In genomic region chr10:102421645-102422585, GRCh38 we compare ENCODE assay signal across 8 cellular contexts. TPM values are rescaled to one million over a fixed set of nuclear protein-coding genes. Genes with fewer than 3 reads are reported as not detected.
A peak's percentile ranks its signal among the peaks of the same experiment; 100 is the strongest.
DNase-seq lines count a peak whose midpoint lies in the region; ATAC-seq, FAIRE-seq and TF ChIP-seq lines count a peak whose summit lies in the region.

No MANE protein-coding gene starts in this region.

- H3K36me3 Mint-ChIP-seq in activated T-cell treated with anti-CD3 and anti-CD28 coated beads, Interleukin-2, amount 50 U/mL, for 4 hours (ENCODE audit: insufficient read depth): peaks cover 7% of the 10 kb centered on the region
- H3K36me3 Mint-ChIP-seq in astrocyte (ENCODE audit: low read depth, unreplicated experiment): peaks cover 9% of the 10 kb centered on the region
- H3K36me3 Mint-ChIP-seq in immature natural killer cell: peaks cover 0 to 4% (median 0%) of the 10 kb centered on the region in 3 donors
- peaks cover 22 to 31% of the 10 kb centered on the region in 2 donors for H3K36me3 Mint-ChIP-seq in stimulated activated naive B cell treated with anti-CD40 and anti-IgM and Interleukin-4, amounts not matched to agents 10 μg/mL and 1 μg/mL and 100 μg/mL, for 72 hours

- H3K9ac ChIP-seq in astrocyte (ENCODE audit: low read length): peak overlapping the region; percentile 79

- no peak for FAIRE-seq in astrocyte (lab: Jason Lieb, UNC)

- DNase-seq in activated T-cell treated with anti-CD3 and anti-CD28 coated beads, Interleukin-2, amount 50 U/mL, for 4 hours: no peak
- no peak for DNase-seq in activated T-cell treated with anti-CD3 and anti-CD28 coated beads, Interleukin-2, amount 50 U/mL, for 1 hour
- DNase-seq in astrocyte (ENCODE audit: low read depth): no peak
- peak; percentile 41 to 51 (median 49) for DNase-seq in immature natural killer cell
- no peak for DNase-seq in stimulated activated naive B cell treated with anti-CD40 and anti-IgM and Interleukin-4, amounts not matched to agents 10 μg/mL and 1 μg/mL and 100 μg/mL, for 72 hours
- no peak for DNase-seq in midbrain (lab: John Stamatoyannopoulos, UW)

- no peak; the same call in 1 of the 2 replicates for TF ChIP-seq EP300 in Ishikawa (IDR thresholded peaks at IDR 0.05; ENCODE audit: borderline replicate concordance)

- H3K4me3 ChIP-seq in astrocyte (ENCODE audit: insufficient read depth, low read depth, low read length): peak overlapping the region; percentile 92

- H3K4me1 ChIP-seq in astrocyte (ENCODE audit: insufficient read depth, low read length): peaks cover 23% of the 10 kb centered on the region

- H3K9me3 Mint-ChIP-seq in activated T-cell treated with anti-CD3 and anti-CD28 coated beads, Interleukin-2, amount 50 U/mL, for 4 hours: no peaks in the 10 kb centered on the region
- H3K9me3 Mint-ChIP-seq in astrocyte (ENCODE audit: unreplicated experiment) (no peaks in the 10 kb centered on the region), immature natural killer cell (no peaks in the 10 kb centered on the region)
- H3K9me3 Mint-ChIP-seq in stimulated activated naive B cell treated with anti-CD40 and anti-IgM and Interleukin-4, amounts not matched to agents 10 μg/mL and 1 μg/mL and 100 μg/mL, for 72 hours: no peaks in the 10 kb centered on the region

- H3K27me3 Mint-ChIP-seq in activated T-cell treated with anti-CD3 and anti-CD28 coated beads, Interleukin-2, amount 50 U/mL, for 4 hours (ENCODE audit: low read depth): peaks cover 14% of the 10 kb centered on the region
- H3K27me3 Mint-ChIP-seq in astrocyte (ENCODE audit: low read depth, unreplicated experiment) (peaks cover 16% of the 10 kb centered on the region), immature natural killer cell (ENCODE audit: low read depth in 3 of 3) (peaks cover 9 to 23% (median 15%) of the 10 kb centered on the region in 3 donors)
- H3K27me3 Mint-ChIP-seq in stimulated activated naive B cell treated with anti-CD40 and anti-IgM and Interleukin-4, amounts not matched to agents 10 μg/mL and 1 μg/mL and 100 μg/mL, for 72 hours: peaks cover 20 to 21% of the 10 kb centered on the region in 2 donors

- peak; percentile 4 for ATAC-seq in activated T-cell treated with anti-CD3 and anti-CD28 coated beads, Interleukin-2, amount 50 U/mL, for 4 hours
- peak; percentile 17 to 20 for ATAC-seq in stimulated activated naive B cell treated with anti-CD40 and anti-IgM and Interleukin-4, amounts not matched to agents 10 μg/mL and 1 μg/mL and 100 μg/mL, for 72 hours (replicated peaks)
- no peak for ATAC-seq in HG03139 (IDR thresholded peaks at IDR 0.05; ENCODE audit: unreplicated experiment)

- no peak for TF ChIP-seq CTCF in astrocyte (IDR thresholded peaks at IDR 0.05; ENCODE audit: insufficient read depth, low read depth, low read length)

- H3K27me3 ChIP-seq in astrocyte (ENCODE audit: insufficient read depth, low read length): peaks cover 8% of the 10 kb centered on the region

- H2AFZ ChIP-seq in astrocyte (ENCODE audit: low read depth, low read length): peak overlapping the region; percentile 99

- no peak overlapping the region for H3K27ac ChIP-seq in astrocyte (ENCODE audit: low read depth, low read length)

- H3K36me3 ChIP-seq in astrocyte (ENCODE audit: insufficient read depth, low read length): no peaks in the 10 kb centered on the region

- peaks cover 12% of the 10 kb centered on the region for H3K79me2 ChIP-seq in astrocyte (ENCODE audit: insufficient read depth, low read length)

- H3K27ac Mint-ChIP-seq in astrocyte (ENCODE audit: unreplicated experiment): peak overlapping the region; percentile 41
- peak overlapping the region; percentile 66 to 96 (median 87) for H3K27ac Mint-ChIP-seq in immature natural killer cell
- peak overlapping the region; percentile 97 for H3K27ac Mint-ChIP-seq in stimulated activated naive B cell treated with anti-CD40 and anti-IgM and Interleukin-4, amounts not matched to agents 10 μg/mL and 1 μg/mL and 100 μg/mL, for 72 hours

- H3K4me1 Mint-ChIP-seq in activated T-cell treated with anti-CD3 and anti-CD28 coated beads, Interleukin-2, amount 50 U/mL, for 4 hours (ENCODE audit: low read depth): peaks cover 35% of the 10 kb centered on the region
- H3K4me1 Mint-ChIP-seq in astrocyte (ENCODE audit: low read depth, unreplicated experiment) (peaks cover 3% of the 10 kb centered on the region), immature natural killer cell (peaks cover 39 to 48% of the 10 kb centered on the region in 2 donors)
- H3K4me1 Mint-ChIP-seq in stimulated activated naive B cell treated with anti-CD40 and anti-IgM and Interleukin-4, amounts not matched to agents 10 μg/mL and 1 μg/mL and 100 μg/mL, for 72 hours: peaks cover 27 to 57% of the 10 kb centered on the region in 2 donors

- H3K4me3 Mint-ChIP-seq in activated T-cell treated with anti-CD3 and anti-CD28 coated beads, Interleukin-2, amount 50 U/mL, for 4 hours: peak overlapping the region; percentile 96
- H3K4me3 Mint-ChIP-seq in astrocyte (ENCODE audit: unreplicated experiment) (peak overlapping the region; percentile 95), immature natural killer cell (peak overlapping the region; percentile 94 to 100 (median 99))
- H3K4me3 Mint-ChIP-seq in stimulated activated naive B cell treated with anti-CD40 and anti-IgM and Interleukin-4, amounts not matched to agents 10 μg/mL and 1 μg/mL and 100 μg/mL, for 72 hours: peak overlapping the region; percentile 98 to 100

- H4K20me1 ChIP-seq in astrocyte (ENCODE audit: insufficient read depth, low read length): peaks cover 19% of the 10 kb centered on the region

- H3K9me3 ChIP-seq in astrocyte (ENCODE audit: insufficient read depth, low read depth, low read length): no peaks in the 10 kb centered on the region

- no peak for TF ChIP-seq RAD21 in Ishikawa (IDR thresholded peaks at IDR 0.05; ENCODE audit: low read depth)

- H3K4me2 ChIP-seq in astrocyte (ENCODE audit: low read length): peak overlapping the region; percentile 92

TF ChIP-seq in Ishikawa, 13 proteins besides CTCF, POLR2A, EP300 and RAD21 (continues in another document):
- TF ChIP-seq TCF12 (IDR thresholded peaks at IDR 0.05; ENCODE audit: low read depth) (no peak), EGR1 (IDR thresholded peaks at IDR 0.05) (peak; percentile 42; the same call in 1 of the 2 replicates), CEBPB (IDR thresholded peaks at IDR 0.05) (no peak), TAF1 (IDR thresholded peaks at IDR 0.05; ENCODE audit: low read depth) (no peak), MAX (IDR thresholded peaks at IDR 0.05) (peak; percentile 79), TEAD4 (IDR thresholded peaks at IDR 0.05) (0 out of 2 replicates have a peak, but pooled peaks have one; percentile 15), YY1 (IDR thresholded peaks at IDR 0.05; ENCODE audit: low read depth) (peak; percentile 29; the same call in 1 of the 2 replicates)
- TF ChIP-seq, protein P1, sequence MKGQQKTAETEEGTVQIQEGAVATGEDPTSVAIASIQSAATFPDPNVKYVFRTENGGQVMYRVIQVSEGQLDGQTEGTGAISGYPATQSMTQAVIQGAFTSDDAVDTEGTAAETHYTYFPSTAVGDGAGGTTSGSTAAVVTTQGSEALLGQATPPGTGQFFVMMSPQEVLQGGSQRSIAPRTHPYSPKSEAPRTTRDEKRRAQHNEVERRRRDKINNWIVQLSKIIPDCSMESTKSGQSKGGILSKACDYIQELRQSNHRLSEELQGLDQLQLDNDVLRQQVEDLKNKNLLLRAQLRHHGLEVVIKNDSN (IDR thresholded peaks at IDR 0.05): peak; percentile 67

RNA-seq across cellular contexts. Expression of gene FBXL15, which starts 1.3 kb away (rescaled TPM):
- 10 to 100 TPM; 16.5 to 17.7 (median 16.6) TPM for total RNA-seq in activated T-cell treated with anti-CD3 and anti-CD28 coated beads, Interleukin-2, amount 50 U/mL, for 4 hours
- total RNA-seq in astrocyte: 8.6 and 11.0 TPM in 2 replicates
- 10 to 100 TPM; 39.5 to 43.9 (median 39.7) TPM for polyA plus RNA-seq in immature natural killer cell

RNA-seq across cellular contexts. Expression of gene PSD, which starts 3.3 kb away (rescaled TPM):
- total RNA-seq in activated T-cell treated with anti-CD3 and anti-CD28 coated beads, Interleukin-2, amount 50 U/mL, for 4 hours: 1 to 10 TPM; 2.3 to 4.6 (median 3.7) TPM
- 8.8 and 11.7 TPM in 2 replicates for total RNA-seq in astrocyte
- polyA plus RNA-seq in immature natural killer cell: 1 to 10 TPM; 1.2 to 2.2 (median 2.0) TPM

RNA-seq across cellular contexts. Expression of gene CUEDC2, which starts 10.5 kb away (rescaled TPM):
- 10 to 100 TPM; 44.3 to 50.6 (median 45.3) TPM for total RNA-seq in activated T-cell treated with anti-CD3 and anti-CD28 coated beads, Interleukin-2, amount 50 U/mL, for 4 hours
- total RNA-seq in astrocyte: 46.9 and 49.1 TPM in 2 replicates
- 10 to 100 TPM; 61.8 to 65.3 (median 63.3) TPM for polyA plus RNA-seq in immature natural killer cell

RNA-seq across cellular contexts. Expression of gene NFKB2, which starts 26.4 kb away (rescaled TPM):
- total RNA-seq in activated T-cell treated with anti-CD3 and anti-CD28 coated beads, Interleukin-2, amount 50 U/mL, for 4 hours: 100 to 1,000 TPM; 300 to 365 (median 302) TPM
- total RNA-seq in astrocyte: 35.7 and 39.9 TPM in 2 replicates
- polyA plus RNA-seq in immature natural killer cell: 10 to 100 TPM in 1 of 3 donors, 1 to 10 TPM in 2; 3.6 to 11.4 (median 5.0) TPM

RNA-seq across cellular contexts. Expression of gene C10orf95, which starts 29.4 kb away (rescaled TPM):
- total RNA-seq in activated T-cell treated with anti-CD3 and anti-CD28 coated beads, Interleukin-2, amount 50 U/mL, for 4 hours: under 1 TPM; 0.27 to 0.96 (median 0.45) TPM
- 0.19 and 0.20 TPM in 2 replicates for total RNA-seq in astrocyte
- polyA plus RNA-seq in immature natural killer cell: under 1 TPM; 0.32 to 0.67 (median 0.59) TPM

Comparison
In these comparisons a context has a peak if more than half of its experiments do, and no peak if none do; other contexts are left out.
1. DNase-seq: peak in immature natural killer cell (3 of 3); none in activated T-cell treated with anti-CD3 and anti-CD28 coated beads, Interleukin-2, amount 50 U/mL, for 4 hours (single experiment), activated T-cell treated with anti-CD3 and anti-CD28 coated beads, Interleukin-2, amount 50 U/mL, for 1 hour (single experiment), astrocyte (single experiment), stimulated activated naive B cell treated with anti-CD40 and anti-IgM and Interleukin-4, amounts not matched to agents 10 μg/mL and 1 μg/mL and 100 μg/mL, for 72 hours (single experiment) and midbrain (single experiment).
2. H3K27ac Mint-ChIP-seq: peak in every context shown above with its lines; median percentile 97 in stimulated activated naive B cell treated with anti-CD40 and anti-IgM and Interleukin-4, amounts not matched to agents 10 μg/mL and 1 μg/mL and 100 μg/mL, for 72 hours; 87 in immature natural killer cell; 41 in astrocyte.
3. Peak in every context shown above with its lines, with median percentiles within 50 percentile points of each other: H3K4me3 Mint-ChIP-seq.